In the genomic region with DNA sequence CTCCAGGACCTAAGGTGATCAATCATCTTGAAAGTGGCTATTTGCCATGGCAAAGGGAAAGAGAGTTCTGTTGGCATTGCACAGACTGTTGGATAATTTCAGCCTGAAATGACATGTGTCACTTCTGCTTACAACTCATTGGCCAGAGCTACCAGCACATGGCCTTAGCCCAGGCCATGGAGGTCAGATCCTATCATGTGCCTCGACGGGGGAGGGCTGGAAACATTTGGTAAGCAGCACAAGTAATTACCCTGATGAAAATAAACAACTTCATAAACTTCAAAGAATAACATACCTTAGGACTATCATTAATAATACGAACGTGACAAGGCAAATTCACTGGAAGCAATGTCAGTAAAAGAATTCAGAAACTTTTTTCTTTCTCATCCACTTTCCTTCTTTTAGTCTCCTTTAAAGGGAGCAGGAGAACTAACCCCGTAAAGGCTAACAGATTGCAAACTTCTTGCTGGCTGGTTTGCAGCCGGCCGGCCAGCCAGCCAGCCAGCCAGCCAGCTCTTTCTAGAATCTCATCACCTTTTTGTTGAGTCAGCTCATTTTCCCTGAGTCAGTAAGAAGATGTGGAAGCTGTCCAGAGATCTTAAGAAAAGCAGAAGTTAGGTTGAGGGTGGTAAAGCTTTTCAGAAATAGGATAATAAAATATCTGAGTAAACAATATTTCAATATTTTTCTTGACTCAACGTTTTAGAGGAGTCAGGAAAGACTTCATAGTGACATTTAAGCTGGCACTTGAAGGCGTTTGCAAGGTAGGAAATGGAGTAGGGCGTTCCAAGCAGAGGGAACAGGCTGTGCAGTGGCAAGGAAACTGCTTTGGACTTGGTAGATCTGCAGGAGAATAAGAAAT, we compare ENCODE assay signal across 10 cellular contexts. TPM values are rescaled to one million over a fixed set of nuclear protein-coding genes. Genes with fewer than 3 reads are reported as not detected.
DNase-seq lines count a peak whose midpoint lies in the region; FAIRE-seq and TF ChIP-seq lines count a peak whose summit lies in the region.
"Had no signal": no experiment of that assay in that cellular context is flagged by ENCODE, and none has a peak within 500 bp of the region (broad histone marks: within the 10 kb centered on the region; RNA-seq: fewer than 3 reads in every experiment).

No MANE protein-coding gene starts in this region.

- H3K27me3 Mint-ChIP-seq in dendritic cell treated with granulocyte-macrophage colony-stimulating factor and Interleukin-4, amounts not matched to agents 40 ng/mL and 50 ng/mL, for 4 days: no peaks in the 10 kb centered on the region
- no peaks in the 10 kb centered on the region for H3K27me3 Mint-ChIP-seq in type B pancreatic cell

- no peak for TF ChIP-seq CTCF in type B pancreatic cell (conservative IDR thresholded peaks at IDR 0.05)

- peaks cover 41% of the 10 kb centered on the region for H3K4me1 Mint-ChIP-seq in dendritic cell treated with granulocyte-macrophage colony-stimulating factor and Interleukin-4, amounts not matched to agents 40 ng/mL and 50 ng/mL, for 4 days (ENCODE audit: low read depth)
- peaks cover 15% of the 10 kb centered on the region for H3K4me1 Mint-ChIP-seq in type B pancreatic cell (ENCODE audit: unreplicated experiment)

- DNase-seq in DMS 273 (lab: John Stamatoyannopoulos, UW; ENCODE audit: unreplicated experiment) (peak; percentile 67), DMS 273 treated with DMSO at 0.1 percent for 48 hours (lab: John Stamatoyannopoulos, UW) (no peak), medulla oblongata (ENCODE audit: extremely low spot score) (peak; percentile 89), type B pancreatic cell (ENCODE audit: extremely low spot score, unreplicated experiment) (no peak), NCI-H524 treated with DMSO at 0.1 percent for 48 hours (lab: John Stamatoyannopoulos, UW) (no peak), HTR-8/SVneo (ENCODE audit: insufficient read length, low spot score) (no peak), NCI-H2171 (lab: John Stamatoyannopoulos, UW) (no peak)
- DNase-seq: NCI-H526 treated with DMSO at 0.1 percent for 48 hours; stimulated activated CD4-positive, alpha-beta T cell treated with anti-CD3 and anti-CD28 coated beads, Interleukin-4, amount 100 ng/mL, for 4 hours had no signal

- H3K36me3 Mint-ChIP-seq in dendritic cell treated with granulocyte-macrophage colony-stimulating factor and Interleukin-4, amounts not matched to agents 40 ng/mL and 50 ng/mL, for 4 days (ENCODE audit: low read depth): no peaks in the 10 kb centered on the region
- no peaks in the 10 kb centered on the region for H3K36me3 Mint-ChIP-seq in type B pancreatic cell

- FAIRE-seq in HTR-8/SVneo (lab: Jason Lieb, UNC): no peak

- peak overlapping the region; percentile 49 for H3K4me3 Mint-ChIP-seq in dendritic cell treated with granulocyte-macrophage colony-stimulating factor and Interleukin-4, amounts not matched to agents 40 ng/mL and 50 ng/mL, for 4 days
- no peak overlapping the region for H3K4me3 Mint-ChIP-seq in type B pancreatic cell

- intact Hi-C loops in dendritic cell treated with granulocyte-macrophage colony-stimulating factor and Interleukin-4, amounts not matched to agents 40 ng/mL and 50 ng/mL, for 4 days (cut with micrococcal nuclease): loop anchor here (5.0 to 10.0 kb wide), 3 partner anchors 36 to 157 kb away; a partner anchor contains a TSS

- no peaks in the 10 kb centered on the region for H3K9me3 Mint-ChIP-seq in dendritic cell treated with granulocyte-macrophage colony-stimulating factor and Interleukin-4, amounts not matched to agents 40 ng/mL and 50 ng/mL, for 4 days
- H3K9me3 Mint-ChIP-seq in type B pancreatic cell: no peaks in the 10 kb centered on the region

- H3K27ac Mint-ChIP-seq in dendritic cell treated with granulocyte-macrophage colony-stimulating factor and Interleukin-4, amounts not matched to agents 40 ng/mL and 50 ng/mL, for 4 days: peak overlapping the region; percentile 94
- peak overlapping the region; percentile 14 for H3K27ac Mint-ChIP-seq in type B pancreatic cell

RNA-seq across cellular contexts. Expression of a gene that starts 31.9 kb away (rescaled TPM):
- total RNA-seq in type B pancreatic cell (ENCODE audit: low replicate concordance): 0.36 and 15.0 TPM in 2 replicates

RNA-seq across cellular contexts. Expression of a gene that starts 35.5 kb away (rescaled TPM):
- 46.3 and 46.5 TPM in 2 replicates for total RNA-seq in type B pancreatic cell (ENCODE audit: low replicate concordance)

Comparison
In these comparisons a context has a peak if more than half of its experiments do, and no peak if none do; other contexts are left out.
1. DNase-seq: peak in DMS 273 (single experiment) and medulla oblongata (single experiment); none in DMS 273 treated with DMSO at 0.1 percent for 48 hours (single experiment), type B pancreatic cell (single experiment), NCI-H524 treated with DMSO at 0.1 percent for 48 hours (single experiment), HTR-8/SVneo (single experiment) and NCI-H2171 (single experiment).